14 cellular contexts compared by ENCODE assay signal in the genomic region with DNA sequence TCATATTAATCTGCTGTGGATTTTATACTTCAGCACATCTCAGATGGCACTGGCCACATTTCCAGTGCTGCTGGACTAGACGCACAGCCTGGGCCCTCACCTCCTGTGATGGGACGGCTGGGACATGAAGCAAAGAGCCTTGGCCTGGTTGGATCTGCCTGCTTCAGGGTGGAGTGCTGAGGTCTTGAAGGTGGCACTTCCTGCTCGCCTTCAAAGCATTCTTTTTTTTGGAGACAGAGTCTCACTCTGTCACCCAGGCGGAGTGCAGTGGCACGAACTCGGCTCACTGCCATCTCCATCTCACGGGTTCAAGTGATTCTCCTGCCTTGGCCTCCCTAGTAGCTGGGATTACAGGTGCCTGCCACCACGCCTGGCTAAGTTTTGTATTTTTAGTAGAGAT.
DNase-seq lines count a peak whose midpoint lies in the region; ATAC-seq and TF ChIP-seq lines count a peak whose summit lies in the region.
"Had no signal": no experiment of that assay in that cellular context is flagged by ENCODE, and none has a peak within 500 bp of the region (broad histone marks: within the 10 kb centered on the region; RNA-seq: fewer than 3 reads in every experiment).

No MANE protein-coding gene starts in this region.

- ATAC-seq in T-helper 17 cell (no peak), HG02763 (IDR thresholded peaks at IDR 0.05; ENCODE audit: unreplicated experiment) (no peak)

- H3K4me1 Mint-ChIP-seq in activated CD4-positive, alpha-beta T cell treated with anti-CD3 and anti-CD28 coated beads, Interleukin-2, amount 10 ng/mL, durations not matched to agents 24 days and 14 days: peaks cover 84% of the 10 kb centered on the region
- H3K4me1 Mint-ChIP-seq in T-helper 17 cell: peaks cover 75% of the 10 kb centered on the region

- H3K4me3 Mint-ChIP-seq in activated CD4-positive, alpha-beta T cell treated with anti-CD3 and anti-CD28 coated beads, Interleukin-2, amount 10 ng/mL, durations not matched to agents 24 days and 14 days: peak overlapping the region; percentile 81
- peak overlapping the region; percentile 87 for H3K4me3 Mint-ChIP-seq in T-helper 17 cell

- H3K27me3 ChIP-seq in ascending aorta: no peaks in the 10 kb centered on the region
- H3K27me3 ChIP-seq: testis had no signal

- no peak overlapping the region for H3K4me3 ChIP-seq in ascending aorta
- no peak overlapping the region for H3K4me3 ChIP-seq in skin epidermis
- H3K4me3 ChIP-seq: PC-9, testis had no signal

- intact Hi-C loops in activated CD4-positive, alpha-beta T cell treated with anti-CD3 and anti-CD28 coated beads, Interleukin-2, amount 10 ng/mL, durations not matched to agents 24 days and 14 days (cut with micrococcal nuclease): loop anchor here (2.0 to 10.0 kb wide), 3 partner anchors 16 to 392 kb away; partner anchors contain the start of genes FAM78A and POMT1
- intact Hi-C loops in ascending aorta (cut with DNase I): no loop called here

- H3K27me3 Mint-ChIP-seq in activated CD4-positive, alpha-beta T cell treated with anti-CD3 and anti-CD28 coated beads, Interleukin-2, amount 10 ng/mL, durations not matched to agents 24 days and 14 days: no peaks in the 10 kb centered on the region
- no peaks in the 10 kb centered on the region for H3K27me3 Mint-ChIP-seq in T-helper 17 cell

- peak; percentile 75 for DNase-seq in activated CD4-positive, alpha-beta T cell treated with anti-CD3 and anti-CD28 coated beads, Interleukin-2, amount 10 ng/mL, durations not matched to agents 24 days and 14 days
- no peak for DNase-seq in activated CD4-positive, alpha-beta T cell treated with anti-CD3 and anti-CD28 coated beads for 1 hour
- DNase-seq in T-helper 17 cell: no peak
- DNase-seq in ascending aorta (ENCODE audit: low spot score in 2 of 2): no peak
- no peak for DNase-seq in cerebellar cortex (ENCODE audit: low spot score)
- no peak for DNase-seq in NCI-H1436 treated with DMSO at 0.1 percent for 48 hours (lab: John Stamatoyannopoulos, UW)
- DNase-seq: dermis blood vessel endothelial cell, DMS 273 treated with DMSO at 0.1 percent for 48 hours, NCI-H446, nucleus accumbens, PC-9, testis had no signal

- peaks cover 41% of the 10 kb centered on the region for H3K36me3 Mint-ChIP-seq in activated CD4-positive, alpha-beta T cell treated with anti-CD3 and anti-CD28 coated beads, Interleukin-2, amount 10 ng/mL, durations not matched to agents 24 days and 14 days (ENCODE audit: low read depth)
- peaks cover 7% of the 10 kb centered on the region for H3K36me3 Mint-ChIP-seq in T-helper 17 cell (ENCODE audit: low read depth)

- no peaks in the 10 kb centered on the region for H3K9me3 Mint-ChIP-seq in activated CD4-positive, alpha-beta T cell treated with anti-CD3 and anti-CD28 coated beads, Interleukin-2, amount 10 ng/mL, durations not matched to agents 24 days and 14 days

- H3K9me3 ChIP-seq in T-helper 17 cell (ENCODE audit: control insufficient read depth, low read length, poor library complexity, severe bottlenecking) (no peaks in the 10 kb centered on the region), ascending aorta (no peaks in the 10 kb centered on the region)
- H3K9me3 ChIP-seq: testis had no signal

- peaks cover 19 to 46% of the 10 kb centered on the region in 2 donors for H3K4me1 ChIP-seq in ascending aorta

- H3K27ac Mint-ChIP-seq in activated CD4-positive, alpha-beta T cell treated with anti-CD3 and anti-CD28 coated beads, Interleukin-2, amount 10 ng/mL, durations not matched to agents 24 days and 14 days: peak overlapping the region; percentile 96
- H3K27ac Mint-ChIP-seq in T-helper 17 cell: peak overlapping the region; percentile 100

- peak overlapping the region; percentile 93 to 96 for H3K27ac ChIP-seq in ascending aorta
- peak overlapping the region in 13 of 21 experiments; percentile 10 to 95 (median 77) for H3K27ac ChIP-seq in skin epidermis
- H3K27ac ChIP-seq: PC-9, testis had no signal

- H3K36me3 ChIP-seq in ascending aorta: no peaks in the 10 kb centered on the region

- TF ChIP-seq CTCF in ascending aorta (IDR thresholded peaks at IDR 0.05): no peak
